Comparison of ENCODE assay signal across 9 cellular contexts in genomic region chr10:110446954-110447608, GRCh38. TPM values are rescaled to one million over a fixed set of nuclear protein-coding genes. Genes with fewer than 3 reads are reported as not detected.
A peak's percentile ranks its signal among the peaks of the same experiment; 100 is the strongest.
DNase-seq lines count a peak whose midpoint lies in the region; ATAC-seq lines count a peak whose summit lies in the region.
"Had no signal": no experiment of that assay in that cellular context is flagged by ENCODE, and none has a peak within 500 bp of the region (broad histone marks: within the 10 kb centered on the region; RNA-seq: fewer than 3 reads in every experiment).

No MANE protein-coding gene starts in this region.

- intact Hi-C loops in cardiac septum (cut with DNase I), result loop anchor here (10.0 kb wide), 1 partner anchor 92 kb away; no protein-coding TSS in a partner anchor

- ATAC-seq in GM21447 (IDR thresholded peaks at IDR 0.05; ENCODE audit: unreplicated experiment), result no peak
- no peak for ATAC-seq in HG02678 (IDR thresholded peaks at IDR 0.05; ENCODE audit: unreplicated experiment)

- DNase-seq in 8988T, result peak; percentile 57
- peak; percentile 93 for DNase-seq in HCEC 1CT
- peak; percentile 73 for DNase-seq in UCSD-AML1 (lab: John Stamatoyannopoulos, UW; ENCODE audit: unreplicated experiment)
- peak; percentile 74 for DNase-seq in cardiac septum (ENCODE audit: low spot score)
- DNase-seq in mucosa of gallbladder (ENCODE audit: low spot score), result no peak
- no peak for DNase-seq in NCI-H146 treated with DMSO at 0.1 percent for 48 hours (lab: John Stamatoyannopoulos, UW; ENCODE audit: unreplicated experiment)
- DNase-seq: effector CD8-positive, alpha-beta T cell had no signal

RNA-seq across cellular contexts. Expression of gene DUSP5, which starts 50.6 kb away (rescaled TPM):
- total RNA-seq in cardiac septum (29.4 TPM), mucosa of gallbladder (15.9 TPM)

Comparison
In these comparisons a context has a peak if more than half of its experiments do, and no peak if none do; other contexts are left out.
1. DNase-seq: peak in 8988T (single experiment), HCEC 1CT (single experiment), UCSD-AML1 (single experiment) and cardiac septum (single experiment); none in mucosa of gallbladder (single experiment) and NCI-H146 treated with DMSO at 0.1 percent for 48 hours (single experiment).